ENCODE assay signal across 8 cellular contexts in the genomic region with DNA sequence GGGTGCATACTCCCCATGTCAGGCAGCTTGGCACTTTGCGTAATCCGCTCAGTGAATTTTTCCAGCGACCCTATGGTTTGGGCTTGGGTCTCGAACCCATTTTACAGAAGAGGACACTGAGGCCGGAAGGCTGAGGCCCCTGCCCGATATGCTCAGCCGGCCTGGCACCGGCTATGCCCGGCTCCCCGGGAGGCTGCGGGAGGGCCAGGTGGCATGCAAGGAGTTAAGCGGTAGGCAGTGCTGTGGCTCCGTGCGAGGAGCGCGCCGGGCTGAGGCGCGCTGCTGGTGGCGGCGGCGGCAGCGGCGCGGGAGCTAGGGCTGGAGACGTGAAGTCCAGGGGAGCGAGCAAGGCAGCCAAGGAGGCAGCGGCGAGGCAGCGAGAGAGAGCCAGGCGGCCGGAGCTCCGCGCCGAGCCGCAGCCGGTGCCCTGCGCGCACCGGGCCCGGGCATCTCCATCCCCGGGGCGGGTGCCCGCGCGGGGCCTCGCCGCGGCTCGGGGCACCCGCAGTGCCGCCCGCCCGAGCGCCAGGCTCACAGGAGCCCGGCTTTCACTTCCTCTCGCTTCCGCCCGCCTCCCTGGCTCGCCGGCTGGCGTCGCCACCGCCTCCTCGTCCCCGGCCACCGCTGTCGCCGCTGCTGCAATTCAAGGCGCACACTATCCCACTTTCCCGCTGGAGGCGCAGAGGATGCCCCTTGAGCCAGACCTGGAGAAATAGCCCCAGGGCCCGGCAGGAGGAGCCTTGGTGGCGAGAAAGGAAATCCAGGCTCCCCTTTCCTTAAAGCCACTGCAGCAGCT. TPM values are rescaled to one million over a fixed set of nuclear protein-coding genes. Genes with fewer than 3 reads are reported as not detected.
A peak's percentile ranks its signal among the peaks of the same experiment; 100 is the strongest.
DNase-seq lines count a peak whose midpoint lies in the region; ATAC-seq and TF ChIP-seq lines count a peak whose summit lies in the region.

A gene (plus strand): TSS at position 272 of the 796 bp plus-strand sequence. CDS start 66,545 bp downstream, outside the sequence.

- no peak for ATAC-seq in GM19452 (IDR thresholded peaks at IDR 0.05; ENCODE audit: unreplicated experiment)

- H2AFZ ChIP-seq in hepatocyte = peak within 1 kb of the TSS; percentile 33

- 3 to 8% (median 5%) methylated on average over 22 to 74 of the region's 74 CpGs for WGBS in adrenal gland, 4 donors
- WGBS in hepatocyte (ENCODE audit: low lambda C conversion rate, missing lambda C conversion rate) = 5% methylated on average over 69 of the region's 74 CpGs

- no peak for TF ChIP-seq POLR2A in adrenal gland (IDR thresholded peaks at IDR 0.05)

- DNase-seq in DMS79 (lab: John Stamatoyannopoulos, UW) = peak; percentile 26
- peak; percentile 31 to 76 for DNase-seq in NCI-H1930 (lab: John Stamatoyannopoulos, UW)
- DNase-seq in adrenal gland = peak in 5 of 7 donors; percentile 9 to 57 (median 23)
- DNase-seq in hepatocyte (ENCODE audit: low spot score) = peak; percentile 82
- peak; percentile 12 for DNase-seq in pons (ENCODE audit: low spot score)
- no peak for DNase-seq in stimulated activated CD4-positive, alpha-beta T cell treated with anti-CD3 and anti-CD28 coated beads, Interleukin-4, amount 100 ng/mL, for 1 hour
- DNase-seq in NCI-H2029 treated with DMSO at 0.1 percent for 48 hours (lab: John Stamatoyannopoulos, UW) = no peak

- H3K27me3 ChIP-seq in adrenal gland (peaks cover 38% of the 10 kb centered on the region), hepatocyte (peaks cover 56% of the 10 kb centered on the region)

- intact Hi-C loops in adrenal gland (cut with DNase I) = no loop called here

- H3K79me2 ChIP-seq in hepatocyte = no peaks in the 10 kb centered on the region

- H3K9me3 ChIP-seq in adrenal gland (replicated peaks in 1 of 3) (no peaks in the 10 kb centered on the region), hepatocyte (ENCODE audit: low read depth) (no peaks in the 10 kb centered on the region)

- TF ChIP-seq CTCF in adrenal gland (IDR thresholded peaks at IDR 0.05) (no peak), hepatocyte (IDR thresholded peaks at IDR 0.05; ENCODE audit: poor library complexity) (peak; percentile 43)

- H3K27ac ChIP-seq in adrenal gland (no peak within 1 kb of the TSS), hepatocyte (no peak within 1 kb of the TSS)

- H3K4me3 ChIP-seq in adrenal gland (peak within 1 kb of the TSS in 1 of 4 donors; percentile 59), hepatocyte (peak within 1 kb of the TSS; percentile 35)

- no peaks in the 10 kb centered on the region for H3K9me2 ChIP-seq in hepatocyte (replicated peaks; ENCODE audit: insufficient read depth)

- H3K4me2 ChIP-seq in hepatocyte = peak within 1 kb of the TSS; percentile 86

- H4K20me1 ChIP-seq in hepatocyte (ENCODE audit: insufficient read depth, poor library complexity, severe bottlenecking) = no peaks in the 10 kb centered on the region

- H3K4me1 ChIP-seq in adrenal gland (replicated peaks in 1 of 2) = no peaks in the 10 kb centered on the region
- no peaks in the 10 kb centered on the region for H3K4me1 ChIP-seq in hepatocyte (ENCODE audit: insufficient read depth)

- no peaks in the 10 kb centered on the region for H3K36me3 ChIP-seq in adrenal gland (replicated peaks in 1 of 2)
- H3K36me3 ChIP-seq in hepatocyte (replicated peaks; ENCODE audit: insufficient read depth, low read depth) = no peaks in the 10 kb centered on the region

RNA-seq across cellular contexts. Expression of the gene that starts here (rescaled TPM):
- 1 to 10 TPM in 4 of 8 donors, under 1 TPM in 4; 0.18 to 2.9 (median 1.1) TPM for total RNA-seq in adrenal gland
- under 1 TPM; 0.30 to 0.40 (median 0.40) TPM for polyA plus RNA-seq in adrenal gland
- 3.8 and 4.2 TPM in 2 replicates for total RNA-seq in hepatocyte
- 2.1 and 4.3 TPM in 2 replicates for polyA plus RNA-seq in hepatocyte

Comparison
In these comparisons a context has a peak if more than half of its experiments do, and no peak if none do; other contexts are left out.
1. DNase-seq: peak in DMS79 (single experiment), NCI-H1930 (2 of 2), adrenal gland (5 of 7), hepatocyte (single experiment) and pons (single experiment); none in stimulated activated CD4-positive, alpha-beta T cell treated with anti-CD3 and anti-CD28 coated beads, Interleukin-4, amount 100 ng/mL, for 1 hour (single experiment) and NCI-H2029 treated with DMSO at 0.1 percent for 48 hours (single experiment).